ENCODE assay signal across 5 cellular contexts in the genomic region with DNA sequence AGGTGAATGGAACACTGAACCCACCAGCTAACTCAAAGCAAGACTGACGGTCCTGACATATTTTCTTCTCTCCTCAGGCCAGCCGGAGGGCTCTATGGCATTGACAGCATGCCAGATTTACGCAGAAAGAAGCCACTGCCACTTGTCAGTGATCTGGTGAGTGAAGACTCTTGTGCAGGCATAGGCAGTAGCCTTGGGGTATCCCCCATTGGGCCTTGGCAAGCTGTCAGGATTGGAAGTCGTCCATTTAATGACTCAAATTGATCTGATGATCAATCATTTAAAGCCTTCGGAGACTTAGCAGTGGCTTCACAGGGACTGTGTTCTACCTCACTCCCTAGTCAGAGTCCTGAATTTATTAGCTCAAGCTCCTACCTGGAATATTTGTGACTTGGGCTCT.
"Had no signal": no experiment of that assay in that cellular context is flagged by ENCODE, and none has a peak within 500 bp of the region (broad histone marks: within the 10 kb centered on the region; RNA-seq: fewer than 3 reads in every experiment).

No MANE protein-coding gene starts in this region.

- DNase-seq: IMR-90 had no signal

- H3K4me3 ChIP-seq: K562 had no signal

- H3K9me3 Mint-ChIP-seq: IgD-negative memory B cell had no signal

- H3K4me3 Mint-ChIP-seq: IgD-negative memory B cell had no signal

- H3K27ac ChIP-seq: HL-60 had no signal

- H3K27ac Mint-ChIP-seq: IgD-negative memory B cell had no signal

- ATAC-seq: HepG2, K562 had no signal

- H3K4me1 Mint-ChIP-seq: IgD-negative memory B cell had no signal
